ENCODE assay signal across 16 cellular contexts in the genomic region with DNA sequence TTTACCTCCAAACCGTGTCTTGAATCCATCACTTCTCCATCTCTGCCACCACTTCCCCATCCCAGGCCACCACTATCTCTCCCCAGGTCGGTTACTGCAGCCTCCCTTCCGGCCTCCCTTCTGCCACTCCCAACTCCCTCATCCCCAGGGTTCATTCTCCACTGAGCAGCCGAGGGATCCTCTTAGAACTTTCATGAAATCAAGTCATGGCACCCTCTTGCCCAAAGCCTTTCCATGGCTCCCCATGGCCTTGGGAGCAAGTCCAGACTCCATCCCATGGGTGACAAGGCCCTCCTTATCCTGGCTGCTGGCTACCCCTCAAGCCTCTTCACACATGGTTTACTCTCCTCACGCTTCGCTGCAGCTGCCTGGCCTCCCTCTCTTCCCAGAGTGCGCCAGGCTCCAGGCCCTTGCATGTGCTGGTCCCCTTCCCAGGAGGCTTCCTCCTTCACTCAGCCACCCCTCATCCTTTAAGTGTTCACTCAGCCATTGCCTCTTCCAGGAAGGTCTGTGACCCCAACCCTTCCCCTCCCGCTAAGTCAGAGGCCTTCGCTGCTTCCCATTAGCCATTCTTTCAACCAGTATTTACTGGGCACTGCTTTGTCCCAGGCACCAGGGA. TPM values are rescaled to one million over a fixed set of nuclear protein-coding genes. Genes with fewer than 3 reads are reported as not detected.
DNase-seq lines count a peak whose midpoint lies in the region; ATAC-seq, FAIRE-seq and TF ChIP-seq lines count a peak whose summit lies in the region.
"Had no signal": no experiment of that assay in that cellular context is flagged by ENCODE, and none has a peak within 500 bp of the region (broad histone marks: within the 10 kb centered on the region; RNA-seq: fewer than 3 reads in every experiment).

No MANE protein-coding gene starts in this region.

- H3K4me2 ChIP-seq in H1 (ENCODE audit: insufficient read depth in 1 of 2, low read depth in 2 of 2, low read length in 2 of 2) (no peak overlapping the region), neuronal stem cell (ENCODE audit: insufficient read depth, low read length, poor library complexity, severe bottlenecking) (no peak overlapping the region)

- no peaks in the 10 kb centered on the region for H3K36me3 ChIP-seq in H1 (ENCODE audit: control insufficient read depth in 2 of 4, insufficient read depth in 4 of 4, low read length in 3 of 4)
- H3K36me3 ChIP-seq in neuronal stem cell (replicated peaks in 1 of 2; ENCODE audit: control insufficient read depth in 2 of 2, insufficient read depth in 2 of 2, low read length in 2 of 2): no peaks in the 10 kb centered on the region
- H3K36me3 ChIP-seq: Peyer's patch had no signal

- H2BK120ac ChIP-seq in H1 (replicated peaks; ENCODE audit: low read depth, low read length) (no peak overlapping the region), neuronal stem cell (ENCODE audit: low read depth, low read length) (no peak overlapping the region)

- H3K79me1 ChIP-seq in H1 (ENCODE audit: low read depth, low read length) (no peaks in the 10 kb centered on the region), neuronal stem cell (ENCODE audit: low read depth, low read length) (no peaks in the 10 kb centered on the region)

- H4K5ac ChIP-seq in H1 (ENCODE audit: insufficient read length, low read depth, low read length): no peak overlapping the region

- H2BK15ac ChIP-seq in H1 (ENCODE audit: low read length) (no peak overlapping the region), neuronal stem cell (ENCODE audit: low read length) (no peak overlapping the region)

- no peak overlapping the region for H4K91ac ChIP-seq in H1 (replicated peaks; ENCODE audit: insufficient read length, low read length)
- H4K91ac ChIP-seq in neuronal stem cell (ENCODE audit: low read depth, low read length, poor library complexity): no peak overlapping the region

- H4K20me1 ChIP-seq in H1 (replicated peaks in 1 of 2; ENCODE audit: control insufficient read depth in 1 of 2, insufficient read depth in 2 of 2, low read length in 2 of 2): no peaks in the 10 kb centered on the region

- POLR2A ChIA-PET in H1 (lab: Charles Lee; ENCODE audit: partially characterized antibody): interaction anchor here (1.0 kb wide), 1 partner anchor 18 kb away, joined by 3 read pairs; the partner anchor contains the start of gene SH2B3

- H2BK20ac ChIP-seq in H1 (ENCODE audit: low read length): no peak overlapping the region

- no peaks in the 10 kb centered on the region; a peak in 1 of 7 replicates for H3K27me3 ChIP-seq in H1 (replicated peaks in 1 of 4; ENCODE audit: control insufficient read depth in 3 of 4, extremely low read depth in 1 of 4, insufficient read depth in 3 of 4, low read length in 3 of 4)
- no peaks in the 10 kb centered on the region for H3K27me3 ChIP-seq in neuronal stem cell (ENCODE audit: control insufficient read depth in 3 of 3, insufficient read depth in 3 of 3, low read depth in 1 of 3, low read length in 3 of 3)
- H3K27me3 ChIP-seq: Peyer's patch had no signal

- ATAC-seq in HG03460 (IDR thresholded peaks at IDR 0.05; ENCODE audit: unreplicated experiment): no peak

- H3K4me1 ChIP-seq in H1 (replicated peaks in 1 of 4; ENCODE audit: control insufficient read depth in 3 of 4, insufficient read depth in 4 of 4, low read length in 3 of 4) (no peaks in the 10 kb centered on the region), neuronal stem cell (ENCODE audit: control insufficient read depth in 2 of 2, insufficient read depth in 1 of 2, low read depth in 1 of 2, low read length in 2 of 2) (peaks cover 0 to 7% of the 10 kb centered on the region in 2 donors)
- H3K4me1 ChIP-seq: Caco-2, Peyer's patch had no signal

- no peak for TF ChIP-seq EP300 in H1 (IDR thresholded peaks at IDR 0.05; ENCODE audit: borderline replicate concordance in 1 of 2, low read depth in 2 of 2, low read length in 2 of 2)

- no peaks in the 10 kb centered on the region for H3K79me2 ChIP-seq in H1 (ENCODE audit: control insufficient read depth in 1 of 2, insufficient read depth in 2 of 2, low read length in 2 of 2)

- no peak for TF ChIP-seq CTCF in H1 (IDR thresholded peaks at IDR 0.05; ENCODE audit: control extremely low read depth in 1 of 3, insufficient read depth in 1 of 3, low read depth in 1 of 3, low read length in 3 of 3)

- H3K4ac ChIP-seq in H1 (replicated peaks; ENCODE audit: insufficient read length, low read depth, low read length): peak overlapping the region; percentile 51
- H3K4ac ChIP-seq in neuronal stem cell (ENCODE audit: low read length): no peak overlapping the region

- no peak for TF ChIP-seq RAD21 in H1 (IDR thresholded peaks at IDR 0.05 in 1 of 2, conservative IDR thresholded peaks at IDR 0.05 in 1 of 2; ENCODE audit: low read depth in 2 of 2, low read length in 2 of 2)

- no peak overlapping the region for H3K27ac ChIP-seq in H1 (ENCODE audit: low read depth, low read length)
- no peak overlapping the region for H3K27ac ChIP-seq in neuronal stem cell (replicated peaks; ENCODE audit: low read length)
- H3K27ac ChIP-seq: Peyer's patch had no signal

- no peak for TF ChIP-seq POLR2A in H1 (IDR thresholded peaks at IDR 0.05; ENCODE audit: control extremely low read depth in 1 of 2, low read depth in 2 of 2, low read length in 2 of 2)

- CTCF ChIA-PET in H1 (lab: Charles Lee; ENCODE audit: partially characterized antibody): interaction anchor here (7.2 kb wide), 1 partner anchor 9 kb away, joined by 50 read pairs; no protein-coding TSS in a partner anchor

- H3K56ac ChIP-seq in H1 (replicated peaks; ENCODE audit: insufficient read length, low read depth, low read length): no peak overlapping the region

- no peak overlapping the region for H3K4me3 ChIP-seq in H1 (ENCODE audit: extremely low read depth in 1 of 4, insufficient read depth in 2 of 4, low read depth in 3 of 4, low read length in 4 of 4)
- H3K4me3 ChIP-seq in neuronal stem cell (ENCODE audit: low read length in 2 of 2): no peak overlapping the region
- H3K4me3 ChIP-seq: Peyer's patch had no signal

- H3K23ac ChIP-seq in H1 (ENCODE audit: insufficient read length) (no peak overlapping the region), neuronal stem cell (ENCODE audit: low read depth, low read length, poor library complexity) (no peak overlapping the region)

- H3K23me2 ChIP-seq in H1 (ENCODE audit: low read depth, low read length): no peaks in the 10 kb centered on the region

- no peak overlapping the region for H2AK5ac ChIP-seq in H1 (ENCODE audit: low read depth, low read length)
- H2AK5ac ChIP-seq in neuronal stem cell (ENCODE audit: low read depth, low read length): no peak overlapping the region

- H3K14ac ChIP-seq in H1 (ENCODE audit: insufficient read length) (no peak overlapping the region), neuronal stem cell (ENCODE audit: low read length) (no peak overlapping the region)

- no peak overlapping the region for H2BK5ac ChIP-seq in H1 (ENCODE audit: low read depth, low read length)
- no peak overlapping the region for H2BK5ac ChIP-seq in neuronal stem cell (ENCODE audit: low read length)

- H4K8ac ChIP-seq in H1 (ENCODE audit: extremely low read depth, insufficient read depth, low read length): no peak overlapping the region
- no peak overlapping the region for H4K8ac ChIP-seq in neuronal stem cell (ENCODE audit: low read depth, low read length)

- no peaks in the 10 kb centered on the region for H3K9me3 ChIP-seq in H1 (ENCODE audit: insufficient read depth in 2 of 2, low read depth in 1 of 2, low read length in 1 of 2)
- no peaks in the 10 kb centered on the region for H3K9me3 ChIP-seq in neuronal stem cell (replicated peaks in 1 of 2; ENCODE audit: control insufficient read depth in 2 of 2, insufficient read depth in 1 of 2, low read depth in 1 of 2, low read length in 2 of 2)
- H3K9me3 ChIP-seq: Caco-2, Peyer's patch had no signal

- peak overlapping the region; percentile 50; the same call in 1 of the 2 replicates for H2BK12ac ChIP-seq in H1 (ENCODE audit: low read depth, low read length)
- H2BK12ac ChIP-seq in neuronal stem cell (ENCODE audit: low read length): no peak overlapping the region

- no peak overlapping the region for H2AFZ ChIP-seq in H1 (ENCODE audit: low read length)
- H2AFZ ChIP-seq in neuronal stem cell (ENCODE audit: low read length): peak overlapping the region; percentile 70

- no peak for FAIRE-seq in H1 (lab: Jason Lieb, UNC)

- WGBS in H1 (ENCODE audit: extremely low coverage in 1 of 2, insufficient coverage in 1 of 2, insufficient read length in 1 of 2, insufficient replicate concordance in 2 of 2, low coverage in 1 of 2, low lambda C conversion rate in 2 of 2, missing lambda C conversion rate in 1 of 2), 2 experiments: 91% methylated on average over 9 of the region's 9 CpGs; no CpG with 5 or more reads in 1 of the 2 experiments
- WGBS in neuronal stem cell (ENCODE audit: extremely low coverage in 2 of 2, insufficient read length in 2 of 2, insufficient replicate concordance in 1 of 2), 2 donors: no CpG with 5 or more reads among the region's 9 CpGs

- H3K18ac ChIP-seq in H1 (ENCODE audit: extremely low read depth, low read length) (no peak overlapping the region), neuronal stem cell (ENCODE audit: low read length) (no peak overlapping the region)

- peak; percentile 32 for DNase-seq in DMS53 (lab: John Stamatoyannopoulos, UW)
- no peak for DNase-seq in DMS53 treated with DMSO at 0.1 percent for 48 hours (lab: John Stamatoyannopoulos, UW; ENCODE audit: unreplicated experiment)
- DNase-seq in MV-4-11 (lab: John Stamatoyannopoulos, UW): peak; percentile 53
- DNase-seq in H1 (ENCODE audit: low read depth in 1 of 2, low spot score in 2 of 2): no peak
- no peak for DNase-seq in neuronal stem cell (ENCODE audit: low spot score)
- no peak for DNase-seq in mesenteric fat pad (ENCODE audit: low spot score)
- DNase-seq in NCI-H526 (lab: John Stamatoyannopoulos, UW): no peak
- DNase-seq: 8988T, Caco-2, H9, Kasumi-1, NCI-H1436, NCI-H2081, Peyer's patch, SHP77 had no signal

- H3K9ac ChIP-seq in H1 (replicated peaks in 1 of 4; ENCODE audit: extremely low read depth in 1 of 4, low read depth in 3 of 4, low read length in 3 of 4): no peak overlapping the region
- H3K9ac ChIP-seq in neuronal stem cell (ENCODE audit: low read depth, low read length, poor library complexity): no peak overlapping the region

RNA-seq across cellular contexts. Expression of gene SH2B3, which starts 17.9 kb away (rescaled TPM):
- total RNA-seq in H1 (2021; fragmentation: NEBNext Ultra II Directional; extraction: Animal tissue kit (Norgen Biotek cat#: 25700)): 29.8 and 34.1 TPM in 2 replicates
- polyA plus RNA-seq in H1 (2011; rRNA removed): 20.8 and 25.1 TPM in 2 replicates
- polyA plus RNA-seq in H1 (2011; cell fraction: cytosol; rRNA removed): 18.3 TPM
- 18.8 TPM for polyA plus RNA-seq in H1 (2011; cell fraction: nucleus; rRNA removed)
- 18.4 to 20.9 TPM (median 20.6 TPM) in 4 replicates for polyA plus RNA-seq in H1 (2012, experiment 1 of 2)
- 12.1 TPM for polyA plus RNA-seq in H1 (2012, experiment 2 of 2)
- polyA plus RNA-seq in H1 (2013, experiment 1 of 2): 20.8 TPM
- polyA plus RNA-seq in H1 (2013, experiment 2 of 2): 21.5 TPM
- 12.6 and 17.8 TPM in 2 replicates for polyA minus RNA-seq in H1 (2011; rRNA and poly(A)+ RNA removed)
- 19.1 TPM for polyA minus RNA-seq in H1 (2011; cell fraction: cytosol; rRNA and poly(A)+ RNA removed)
- polyA minus RNA-seq in H1 (2011; cell fraction: nucleus; rRNA and poly(A)+ RNA removed): 14.7 TPM
- polyA plus RNA-seq in neuronal stem cell (2013, experiment 1 of 2): 6.5 TPM
- polyA plus RNA-seq in neuronal stem cell (2013, experiment 2 of 2): 6.3 TPM
- total RNA-seq in mesenteric fat pad: 43.3 TPM

RNA-seq across cellular contexts. Expression of gene PHETA1, which starts 19.0 kb away (rescaled TPM):
- total RNA-seq in H1 (2021; fragmentation: NEBNext Ultra II Directional; extraction: Animal tissue kit (Norgen Biotek cat#: 25700)): 12.3 and 13.7 TPM in 2 replicates
- polyA plus RNA-seq in H1 (2011; rRNA removed): 5.2 and 9.7 TPM in 2 replicates
- 7.1 TPM for polyA plus RNA-seq in H1 (2011; cell fraction: cytosol; rRNA removed)
- polyA plus RNA-seq in H1 (2011; cell fraction: nucleus; rRNA removed): 8.6 TPM
- 5.3 to 9.2 TPM (median 8.8 TPM) in 4 replicates for polyA plus RNA-seq in H1 (2012, experiment 1 of 2)
- 12.2 TPM for polyA plus RNA-seq in H1 (2012, experiment 2 of 2)
- 6.6 TPM for polyA plus RNA-seq in H1 (2013, experiment 1 of 2)
- 6.6 TPM for polyA plus RNA-seq in H1 (2013, experiment 2 of 2)
- 2.0 and 2.5 TPM in 2 replicates for polyA minus RNA-seq in H1 (2011; rRNA and poly(A)+ RNA removed)
- polyA minus RNA-seq in H1 (2011; cell fraction: cytosol; rRNA and poly(A)+ RNA removed): 5.1 TPM
- 5.7 TPM for polyA minus RNA-seq in H1 (2011; cell fraction: nucleus; rRNA and poly(A)+ RNA removed)
- polyA plus RNA-seq in neuronal stem cell (2013, experiment 1 of 2): 10.7 TPM
- 11.2 TPM for polyA plus RNA-seq in neuronal stem cell (2013, experiment 2 of 2)
- total RNA-seq in mesenteric fat pad: 19.5 TPM

Comparison
In these comparisons a context has a peak if more than half of its experiments do, and no peak if none do; other contexts are left out.
1. DNase-seq: peak in DMS53 (single experiment) and MV-4-11 (single experiment); none in DMS53 treated with DMSO at 0.1 percent for 48 hours (single experiment), H1 (0 of 2), neuronal stem cell (single experiment), mesenteric fat pad (single experiment) and NCI-H526 (0 of 2).